ENCODE assay signal across 1 cellular context in the genomic region with DNA sequence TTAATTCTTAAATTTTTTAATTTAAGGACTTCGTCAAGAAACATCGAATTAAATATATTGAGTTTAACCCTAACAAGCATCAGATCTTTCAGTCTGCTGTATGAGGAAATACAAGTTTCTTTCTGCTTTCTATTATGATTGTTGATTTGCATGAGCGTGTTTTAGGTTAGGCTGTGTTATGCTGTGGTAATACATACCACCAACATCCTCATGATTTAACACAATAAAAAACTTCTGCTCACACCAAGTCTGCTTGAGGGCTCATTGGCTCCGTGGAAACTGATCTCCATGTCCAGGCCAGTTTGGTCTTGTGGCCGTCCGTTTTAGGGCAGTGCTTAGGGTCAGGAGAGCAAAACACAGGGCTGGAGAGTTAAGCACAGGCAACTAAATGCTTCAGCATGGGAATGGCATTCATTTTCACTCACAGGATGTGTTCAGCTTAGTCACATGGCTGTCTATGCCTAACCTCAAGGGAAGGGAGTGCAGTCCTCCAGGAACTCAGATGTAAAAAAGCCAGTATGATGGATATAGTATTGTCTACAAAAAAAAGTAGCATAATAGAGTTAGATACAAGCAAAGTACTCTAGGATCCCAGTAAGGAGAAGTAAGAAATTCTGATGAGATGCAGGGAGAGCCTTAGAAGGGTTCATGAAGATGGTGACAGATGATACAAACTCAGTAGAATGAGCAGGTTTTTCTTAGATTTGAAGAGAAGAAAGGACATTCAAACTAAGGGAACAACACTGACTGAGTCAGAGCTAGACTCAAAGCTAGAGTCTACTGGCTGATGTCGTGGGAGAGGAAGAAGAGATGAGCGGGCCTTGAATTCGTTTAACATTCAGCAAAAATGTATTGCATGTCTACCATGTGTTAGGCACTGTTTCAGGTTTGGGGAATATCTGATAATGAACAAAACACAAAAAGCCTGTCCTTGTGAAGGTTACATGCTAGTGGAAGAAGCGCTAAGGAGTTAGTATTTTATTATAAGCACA.
TF ChIP-seq lines count a peak whose summit lies in the region.

No MANE protein-coding gene starts in this region.

TF ChIP-seq in GM12878, 131 proteins besides CTCF, POLR2A, EP300 and RAD21 (continued from another document):
- no peak for TF ChIP-seq BMI1 (IDR thresholded peaks at IDR 0.05; ENCODE audit: borderline replicate concordance)
- TF ChIP-seq, protein P1, sequence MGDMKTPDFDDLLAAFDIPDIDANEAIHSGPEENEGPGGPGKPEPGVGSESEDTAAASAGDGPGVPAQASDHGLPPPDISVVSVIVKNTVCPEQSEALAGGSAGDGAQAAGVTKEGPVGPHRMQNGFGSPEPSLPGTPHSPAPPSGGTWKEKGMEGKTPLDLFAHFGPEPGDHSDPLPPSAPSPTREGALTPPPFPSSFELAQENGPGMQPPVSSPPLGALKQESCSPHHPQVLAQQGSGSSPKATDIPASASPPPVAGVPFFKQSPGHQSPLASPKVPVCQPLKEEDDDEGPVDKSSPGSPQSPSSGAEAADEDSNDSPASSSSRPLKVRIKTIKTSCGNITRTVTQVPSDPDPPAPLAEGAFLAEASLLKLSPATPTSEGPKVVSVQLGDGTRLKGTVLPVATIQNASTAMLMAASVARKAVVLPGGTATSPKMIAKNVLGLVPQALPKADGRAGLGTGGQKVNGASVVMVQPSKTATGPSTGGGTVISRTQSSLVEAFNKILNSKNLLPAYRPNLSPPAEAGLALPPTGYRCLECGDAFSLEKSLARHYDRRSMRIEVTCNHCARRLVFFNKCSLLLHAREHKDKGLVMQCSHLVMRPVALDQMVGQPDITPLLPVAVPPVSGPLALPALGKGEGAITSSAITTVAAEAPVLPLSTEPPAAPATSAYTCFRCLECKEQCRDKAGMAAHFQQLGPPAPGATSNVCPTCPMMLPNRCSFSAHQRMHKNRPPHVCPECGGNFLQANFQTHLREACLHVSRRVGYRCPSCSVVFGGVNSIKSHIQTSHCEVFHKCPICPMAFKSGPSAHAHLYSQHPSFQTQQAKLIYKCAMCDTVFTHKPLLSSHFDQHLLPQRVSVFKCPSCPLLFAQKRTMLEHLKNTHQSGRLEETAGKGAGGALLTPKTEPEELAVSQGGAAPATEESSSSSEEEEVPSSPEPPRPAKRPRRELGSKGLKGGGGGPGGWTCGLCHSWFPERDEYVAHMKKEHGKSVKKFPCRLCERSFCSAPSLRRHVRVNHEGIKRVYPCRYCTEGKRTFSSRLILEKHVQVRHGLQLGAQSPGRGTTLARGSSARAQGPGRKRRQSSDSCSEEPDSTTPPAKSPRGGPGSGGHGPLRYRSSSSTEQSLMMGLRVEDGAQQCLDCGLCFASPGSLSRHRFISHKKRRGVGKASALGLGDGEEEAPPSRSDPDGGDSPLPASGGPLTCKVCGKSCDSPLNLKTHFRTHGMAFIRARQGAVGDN (IDR thresholded peaks at IDR 0.05), result peak; percentile 72; the same call in 1 of the 2 replicates
- TF ChIP-seq, protein P2, sequence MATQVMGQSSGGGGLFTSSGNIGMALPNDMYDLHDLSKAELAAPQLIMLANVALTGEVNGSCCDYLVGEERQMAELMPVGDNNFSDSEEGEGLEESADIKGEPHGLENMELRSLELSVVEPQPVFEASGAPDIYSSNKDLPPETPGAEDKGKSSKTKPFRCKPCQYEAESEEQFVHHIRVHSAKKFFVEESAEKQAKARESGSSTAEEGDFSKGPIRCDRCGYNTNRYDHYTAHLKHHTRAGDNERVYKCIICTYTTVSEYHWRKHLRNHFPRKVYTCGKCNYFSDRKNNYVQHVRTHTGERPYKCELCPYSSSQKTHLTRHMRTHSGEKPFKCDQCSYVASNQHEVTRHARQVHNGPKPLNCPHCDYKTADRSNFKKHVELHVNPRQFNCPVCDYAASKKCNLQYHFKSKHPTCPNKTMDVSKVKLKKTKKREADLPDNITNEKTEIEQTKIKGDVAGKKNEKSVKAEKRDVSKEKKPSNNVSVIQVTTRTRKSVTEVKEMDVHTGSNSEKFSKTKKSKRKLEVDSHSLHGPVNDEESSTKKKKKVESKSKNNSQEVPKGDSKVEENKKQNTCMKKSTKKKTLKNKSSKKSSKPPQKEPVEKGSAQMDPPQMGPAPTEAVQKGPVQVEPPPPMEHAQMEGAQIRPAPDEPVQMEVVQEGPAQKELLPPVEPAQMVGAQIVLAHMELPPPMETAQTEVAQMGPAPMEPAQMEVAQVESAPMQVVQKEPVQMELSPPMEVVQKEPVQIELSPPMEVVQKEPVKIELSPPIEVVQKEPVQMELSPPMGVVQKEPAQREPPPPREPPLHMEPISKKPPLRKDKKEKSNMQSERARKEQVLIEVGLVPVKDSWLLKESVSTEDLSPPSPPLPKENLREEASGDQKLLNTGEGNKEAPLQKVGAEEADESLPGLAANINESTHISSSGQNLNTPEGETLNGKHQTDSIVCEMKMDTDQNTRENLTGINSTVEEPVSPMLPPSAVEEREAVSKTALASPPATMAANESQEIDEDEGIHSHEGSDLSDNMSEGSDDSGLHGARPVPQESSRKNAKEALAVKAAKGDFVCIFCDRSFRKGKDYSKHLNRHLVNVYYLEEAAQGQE (IDR thresholded peaks at IDR 0.05; ENCODE audit: low read depth, low read length), result no peak
- no peak for TF ChIP-seq NR2C1 (IDR thresholded peaks at IDR 0.05)
- TF ChIP-seq SIN3A (IDR thresholded peaks at IDR 0.05; ENCODE audit: low read depth, low read length), result no peak
- TF ChIP-seq, protein P3, sequence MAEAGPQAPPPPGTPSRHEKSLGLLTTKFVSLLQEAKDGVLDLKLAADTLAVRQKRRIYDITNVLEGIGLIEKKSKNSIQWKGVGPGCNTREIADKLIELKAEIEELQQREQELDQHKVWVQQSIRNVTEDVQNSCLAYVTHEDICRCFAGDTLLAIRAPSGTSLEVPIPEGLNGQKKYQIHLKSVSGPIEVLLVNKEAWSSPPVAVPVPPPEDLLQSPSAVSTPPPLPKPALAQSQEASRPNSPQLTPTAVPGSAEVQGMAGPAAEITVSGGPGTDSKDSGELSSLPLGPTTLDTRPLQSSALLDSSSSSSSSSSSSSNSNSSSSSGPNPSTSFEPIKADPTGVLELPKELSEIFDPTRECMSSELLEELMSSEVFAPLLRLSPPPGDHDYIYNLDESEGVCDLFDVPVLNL (IDR thresholded peaks at IDR 0.05; ENCODE audit: low read depth, low read length), result no peak
- no peak for TF ChIP-seq FOXK2 (IDR thresholded peaks at IDR 0.05)
- no peak for TF ChIP-seq SMAD1 (IDR thresholded peaks at IDR 0.05; ENCODE audit: low read depth, partially characterized antibody)
- TF ChIP-seq EZH2 (IDR thresholded peaks at IDR 0.05; ENCODE audit: borderline replicate concordance, control insufficient read depth, low read depth, low read length), result no peak
- no peak for TF ChIP-seq SREBF1 (IDR thresholded peaks at IDR 0.05; ENCODE audit: low read length)
- TF ChIP-seq RFX5 (IDR thresholded peaks at IDR 0.05; ENCODE audit: low read depth, low read length), result no peak
- TF ChIP-seq RAD51 (IDR thresholded peaks at IDR 0.05), result peak; percentile 17; the same call in 1 of the 2 replicates
- TF ChIP-seq, protein P4, sequence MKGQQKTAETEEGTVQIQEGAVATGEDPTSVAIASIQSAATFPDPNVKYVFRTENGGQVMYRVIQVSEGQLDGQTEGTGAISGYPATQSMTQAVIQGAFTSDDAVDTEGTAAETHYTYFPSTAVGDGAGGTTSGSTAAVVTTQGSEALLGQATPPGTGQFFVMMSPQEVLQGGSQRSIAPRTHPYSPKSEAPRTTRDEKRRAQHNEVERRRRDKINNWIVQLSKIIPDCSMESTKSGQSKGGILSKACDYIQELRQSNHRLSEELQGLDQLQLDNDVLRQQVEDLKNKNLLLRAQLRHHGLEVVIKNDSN (IDR thresholded peaks at IDR 0.05; ENCODE audit: borderline replicate concordance, extremely low read length, insufficient read depth, low read depth, low read length), result no peak
- TF ChIP-seq HDGF (IDR thresholded peaks at IDR 0.05), result peak; percentile 37; the same call in 1 of the 2 replicates
- peak; percentile 23 for TF ChIP-seq MEF2B (IDR thresholded peaks at IDR 0.05; ENCODE audit: partially characterized antibody, poor library complexity, severe bottlenecking)
- peak in 1 of 2 experiments; percentile 28; a peak in 1 of 4 replicates for TF ChIP-seq IKZF2 (IDR thresholded peaks at IDR 0.05)
- TF ChIP-seq STAT3 (IDR thresholded peaks at IDR 0.05; ENCODE audit: low read depth, low read length), result no peak
- TF ChIP-seq POU2F2 (IDR thresholded peaks at IDR 0.05; ENCODE audit: borderline replicate concordance, low read depth, low read length), result peak; percentile 53; the same call in 1 of the 3 replicates
- no peak for TF ChIP-seq EGR1 (IDR thresholded peaks at IDR 0.05; ENCODE audit: borderline replicate concordance in 1 of 2, low read depth in 2 of 2, low read length in 2 of 2)
- TF ChIP-seq PAX5 (IDR thresholded peaks at IDR 0.05; ENCODE audit: borderline replicate concordance, low read depth, low read length), result no peak
- TF ChIP-seq MYB (IDR thresholded peaks at IDR 0.05; ENCODE audit: borderline replicate concordance, low read depth, low read length), result no peak
- no peak for TF ChIP-seq SIX5 (IDR thresholded peaks at IDR 0.05; ENCODE audit: low read depth, low read length, severe bottlenecking)
- TF ChIP-seq, protein P5, sequence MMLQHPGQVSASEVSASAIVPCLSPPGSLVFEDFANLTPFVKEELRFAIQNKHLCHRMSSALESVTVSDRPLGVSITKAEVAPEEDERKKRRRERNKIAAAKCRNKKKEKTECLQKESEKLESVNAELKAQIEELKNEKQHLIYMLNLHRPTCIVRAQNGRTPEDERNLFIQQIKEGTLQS (IDR thresholded peaks at IDR 0.05; ENCODE audit: borderline replicate concordance, extremely low read depth, low read depth, low read length), result no peak
